Comparison of ENCODE assay signal across 5 cellular contexts in genomic region chr4:3619698-3620097, GRCh38.
DNase-seq lines count a peak whose midpoint lies in the region; ATAC-seq and TF ChIP-seq lines count a peak whose summit lies in the region.
"Not testable (repeated sequence)": the region's sequence is repeated elsewhere in the genome, so short reads cannot be mapped to it uniquely, and the experiment has no call there.

No MANE protein-coding gene starts in this region.

- CTCF ChIA-PET in OCI-LY7 (lab: Charles Lee; ENCODE audit: unreplicated experiment) = not testable (repeated sequence)

- H3K4me1 ChIP-seq in GM23338 (ENCODE audit: insufficient read depth); OCI-LY7 (ENCODE audit: insufficient read depth, low read length, poor library complexity, severe bottlenecking); spleen: not testable (repeated sequence)

- peak; percentile 80 for ATAC-seq in GM23338
- ATAC-seq in central memory CD8-positive, alpha-beta T cell (replicated peaks; ENCODE audit: extremely low read depth, poor library complexity, severe bottlenecking); memory B cell (ENCODE audit: low read depth): not testable (repeated sequence)

- not testable (repeated sequence) for BruUV-seq in OCI-LY7 (replicated peaks; lab: Mats Ljungman, UMichigan)

- not testable (repeated sequence) for DNase-seq in GM23338 (ENCODE audit: low spot score); OCI-LY7 (ENCODE audit: low spot score); central memory CD8-positive, alpha-beta T cell (ENCODE audit: low spot score in 2 of 2); memory B cell (ENCODE audit: low spot score in 2 of 2)
- peak; percentile 1 for DNase-seq in spleen

- not testable (repeated sequence) for H4K20me1 ChIP-seq in GM23338 (replicated peaks; ENCODE audit: insufficient read depth); OCI-LY7 (ENCODE audit: insufficient read depth, low read length)

- TF ChIP-seq POLR2A in spleen (IDR thresholded peaks at IDR 0.05) = not testable (repeated sequence)

- H3F3A ChIP-seq in GM23338 (replicated peaks; ENCODE audit: low read depth) = not testable (repeated sequence)

- H3K4me3 Mint-ChIP-seq in GM23338 = not testable (repeated sequence)
- H3K4me3 Mint-ChIP-seq in central memory CD8-positive, alpha-beta T cell = peak overlapping the region; percentile 55
- peak overlapping the region; percentile 72 for H3K4me3 Mint-ChIP-seq in memory B cell

- H3K9me3 Mint-ChIP-seq in GM23338; central memory CD8-positive, alpha-beta T cell; memory B cell: not testable (repeated sequence)

- H2AFZ ChIP-seq in GM23338; OCI-LY7 (ENCODE audit: low read length): not testable (repeated sequence)

- not testable (repeated sequence) for H3K27ac Mint-ChIP-seq in GM23338; central memory CD8-positive, alpha-beta T cell (ENCODE audit: low read depth); memory B cell

- intact Hi-C loops in OCI-LY7 (cut with micrococcal nuclease; ENCODE audit: unreplicated experiment); spleen (cut with DNase I; ENCODE audit: low total_unique reads): not testable (repeated sequence)

- 0 out of 4 replicates have a peak, but pooled peaks of 1 of the 2 experiments have one; percentile 3 for TF ChIP-seq CTCF in GM23338 (conservative IDR thresholded peaks at IDR 0.05; ENCODE audit: low read depth in 2 of 2)
- not testable (repeated sequence) for TF ChIP-seq CTCF in OCI-LY7 (conservative IDR thresholded peaks at IDR 0.05; ENCODE audit: low read length); spleen (IDR thresholded peaks at IDR 0.05 in 8 of 11, conservative IDR thresholded peaks at IDR 0.05 in 3 of 11)

- not testable (repeated sequence) for H3K36me3 ChIP-seq in GM23338 (ENCODE audit: insufficient read depth); OCI-LY7 (ENCODE audit: insufficient read depth, low read length); spleen

- not testable (repeated sequence) for H3K27me3 ChIP-seq in GM23338 (ENCODE audit: insufficient read depth)
- H3K27me3 ChIP-seq in spleen (replicated peaks in 1 of 7) = peaks cover 0 to 13% (median 0%) of the 10 kb centered on the region in 7 donors

- H3K9me2 ChIP-seq in GM23338 (ENCODE audit: insufficient read depth); OCI-LY7 (ENCODE audit: insufficient read depth, low read length): not testable (repeated sequence)

- H3K4me3 ChIP-seq in GM23338; OCI-LY7 (ENCODE audit: low read depth, low read length, poor library complexity, severe bottlenecking); spleen: not testable (repeated sequence)

- not testable (repeated sequence) for H3K27ac ChIP-seq in GM23338 (ENCODE audit: low read depth); OCI-LY7 (ENCODE audit: low read depth, low read length, poor library complexity, severe bottlenecking)
- H3K27ac ChIP-seq in spleen = peak overlapping the region in 1 of 8 donors; percentile 33

- WGBS in spleen, 5 donors = 62 to 77% (median 71%) methylated on average over 4 of the region's 4 CpGs

- H3K9me3 ChIP-seq in OCI-LY7 (ENCODE audit: low read length); spleen: not testable (repeated sequence)

- H3K36me3 Mint-ChIP-seq in GM23338 (ENCODE audit: low read depth); central memory CD8-positive, alpha-beta T cell (ENCODE audit: insufficient read depth); memory B cell: not testable (repeated sequence)

- POLR2A ChIA-PET in OCI-LY7 (lab: Charles Lee) = not testable (repeated sequence)

- H3K27me3 Mint-ChIP-seq in GM23338 (ENCODE audit: insufficient read depth, low read depth, poor library complexity) = not testable (repeated sequence)
- H3K27me3 Mint-ChIP-seq in central memory CD8-positive, alpha-beta T cell = peaks cover 65% of the 10 kb centered on the region
- H3K27me3 Mint-ChIP-seq in memory B cell = peaks cover 25% of the 10 kb centered on the region

- peaks cover 16% of the 10 kb centered on the region for H3K4me1 Mint-ChIP-seq in GM23338
- H3K4me1 Mint-ChIP-seq in central memory CD8-positive, alpha-beta T cell; memory B cell: not testable (repeated sequence)

- not testable (repeated sequence) for H3K79me2 ChIP-seq in GM23338 (replicated peaks; ENCODE audit: insufficient read depth); OCI-LY7 (ENCODE audit: insufficient read depth, low read depth, low read length)

- H3K4me2 ChIP-seq in GM23338 = not testable (repeated sequence)
- 0 out of 2 replicates have a peak overlapping the region, but pooled peaks have one; percentile 26 for H3K4me2 ChIP-seq in OCI-LY7 (ENCODE audit: low read length)
